Comparison of ENCODE assay signal across 8 cellular contexts in genomic region chr1:88684482-88685238, GRCh38. TPM values are rescaled to one million over a fixed set of nuclear protein-coding genes. Genes with fewer than 3 reads are reported as not detected.
DNase-seq lines count a peak whose midpoint lies in the region; ATAC-seq, FAIRE-seq and TF ChIP-seq lines count a peak whose summit lies in the region.

No MANE protein-coding gene starts in this region.

- peak overlapping the region; percentile 95 for H3K4me3 Mint-ChIP-seq in activated B cell treated with CpG ODN at 0.5 μM for 24 hours

- peaks cover 30% of the 10 kb centered on the region for H3K4me1 Mint-ChIP-seq in activated B cell treated with CpG ODN at 0.5 μM for 24 hours

- 2% methylated on average over 22 of the region's 58 CpGs for WGBS in A549 (ENCODE audit: missing lambda C conversion rate)

- TF ChIP-seq CTCF in A549 (IDR thresholded peaks at IDR 0.05) (no peak), activated B cell treated with CpG ODN at 0.5 μM for 24 hours (IDR thresholded peaks at IDR 0.05) (no peak)

- no peak for TF ChIP-seq RAD21 in A549 (conservative IDR thresholded peaks at IDR 0.05 in 1 of 2, IDR thresholded peaks at IDR 0.05 in 1 of 2)

- POLR2A ChIA-PET in A549 (lab: Yijun Ruan, JAX) (interaction anchor here (0.6 to 2.1 kb wide), 11 partner anchors 8 to 863 kb away, joined by 3 to 8 read pairs (median 3); no protein-coding TSS in a partner anchor), activated B cell treated with CpG ODN at 0.5 μM for 24 hours (lab: Charles Lee) (interaction anchor here (0.6 to 3.3 kb wide), 20 partner anchors 9 to 1980 kb away, joined by 3 to 29 read pairs (median 4); partner anchors contain the start of genes GBP1, GTF2B, HS2ST1 and LMO4)

- H3K27ac Mint-ChIP-seq in activated B cell treated with CpG ODN at 0.5 μM for 24 hours, result peak overlapping the region; percentile 97

- FAIRE-seq in A549 (lab: Jason Lieb, UNC), result no peak

- CTCF ChIA-PET in A549 (lab: Yijun Ruan, JAX) (interaction anchor here (1.0 to 2.3 kb wide), 3 partner anchors 11 to 193 kb away, joined by 4 to 8 read pairs (median 5); no protein-coding TSS in a partner anchor), activated B cell treated with CpG ODN at 0.5 μM for 24 hours (lab: Charles Lee) (interaction anchor here (1.0 to 1.5 kb wide), 3 partner anchors 10 to 28 kb away, joined by 3 to 5 read pairs (median 3); no protein-coding TSS in a partner anchor)

- no peaks in the 10 kb centered on the region for H3K9me3 ChIP-seq in A549

- peaks cover 17% of the 10 kb centered on the region; the same call in 2 of the 3 replicates for H3K4me1 ChIP-seq in A549

- no peaks in the 10 kb centered on the region for H3K27me3 Mint-ChIP-seq in activated B cell treated with CpG ODN at 0.5 μM for 24 hours

- peak overlapping the region; percentile 76 for H3K4me2 ChIP-seq in A549

- H3K27ac ChIP-seq in A549, result peak overlapping the region; percentile 96 to 99

- DNase-seq in A549 (ENCODE audit: low read depth in 1 of 2, low spot score in 1 of 2) (peak; percentile 40 to 71), NCI-H2196 (lab: John Stamatoyannopoulos, UW; ENCODE audit: unreplicated experiment) (peak; percentile 64), activated B cell treated with CpG ODN at 0.5 μM for 24 hours (peak; percentile 64), cerebellum (ENCODE audit: low spot score) (peak; percentile 34), kidney tubule cell (ENCODE audit: low spot score) (peak; percentile 63)
- DNase-seq in stimulated activated CD4-positive, alpha-beta T cell treated with anti-CD3 and anti-CD28 coated beads, Interleukin-1b, Interleukin-23, amount 100 ng/mL, for 48 hours, result peak; percentile 64

- ATAC-seq in A549, result peak; percentile 72 to 83
- peak; percentile 26 for ATAC-seq in GM18519 (IDR thresholded peaks at IDR 0.05; ENCODE audit: low FRiP score, unreplicated experiment)
- peak; percentile 41 for ATAC-seq in HG03064 (IDR thresholded peaks at IDR 0.05; ENCODE audit: low read depth, unreplicated experiment)
- ATAC-seq in activated B cell treated with CpG ODN at 0.5 μM for 24 hours (ENCODE audit: low read depth), result peak; percentile 35

- no peaks in the 10 kb centered on the region for H3K9me3 Mint-ChIP-seq in activated B cell treated with CpG ODN at 0.5 μM for 24 hours

- intact Hi-C loops in activated B cell treated with CpG ODN at 0.5 μM for 24 hours (cut with micrococcal nuclease), result loop anchor here (1.0 to 10.0 kb wide), 11 partner anchors 17 to 1980 kb away; partner anchors contain the start of genes GBP4, GTF2B, HS2ST1 and KYAT3

- no peak for TF ChIP-seq POLR2A in A549 (IDR thresholded peaks at IDR 0.05; ENCODE audit: low read length)

- H3K4me3 ChIP-seq in A549, result peak overlapping the region; percentile 94

- peaks cover 14% of the 10 kb centered on the region for H3K36me3 Mint-ChIP-seq in activated B cell treated with CpG ODN at 0.5 μM for 24 hours (ENCODE audit: low read depth)

- TF ChIP-seq EP300 in A549 (IDR thresholded peaks at IDR 0.05), result no peak

TF ChIP-seq in A549, 52 proteins besides CTCF, POLR2A, EP300 and RAD21:
- TF ChIP-seq JUN (IDR thresholded peaks at IDR 0.05), result no peak; a peak in 1 of 5 replicates
- TF ChIP-seq, protein P1, sequence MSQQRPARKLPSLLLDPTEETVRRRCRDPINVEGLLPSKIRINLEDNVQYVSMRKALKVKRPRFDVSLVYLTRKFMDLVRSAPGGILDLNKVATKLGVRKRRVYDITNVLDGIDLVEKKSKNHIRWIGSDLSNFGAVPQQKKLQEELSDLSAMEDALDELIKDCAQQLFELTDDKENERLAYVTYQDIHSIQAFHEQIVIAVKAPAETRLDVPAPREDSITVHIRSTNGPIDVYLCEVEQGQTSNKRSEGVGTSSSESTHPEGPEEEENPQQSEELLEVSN (IDR thresholded peaks at IDR 0.05; ENCODE audit: borderline replicate concordance, low read depth), result 0 out of 2 replicates have a peak, but pooled peaks have one; percentile 16
- TF ChIP-seq, protein P2, sequence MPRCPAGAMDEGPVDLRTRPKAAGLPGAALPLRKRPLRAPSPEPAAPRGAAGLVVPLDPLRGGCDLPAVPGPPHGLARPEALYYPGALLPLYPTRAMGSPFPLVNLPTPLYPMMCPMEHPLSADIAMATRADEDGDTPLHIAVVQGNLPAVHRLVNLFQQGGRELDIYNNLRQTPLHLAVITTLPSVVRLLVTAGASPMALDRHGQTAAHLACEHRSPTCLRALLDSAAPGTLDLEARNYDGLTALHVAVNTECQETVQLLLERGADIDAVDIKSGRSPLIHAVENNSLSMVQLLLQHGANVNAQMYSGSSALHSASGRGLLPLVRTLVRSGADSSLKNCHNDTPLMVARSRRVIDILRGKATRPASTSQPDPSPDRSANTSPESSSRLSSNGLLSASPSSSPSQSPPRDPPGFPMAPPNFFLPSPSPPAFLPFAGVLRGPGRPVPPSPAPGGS (IDR thresholded peaks at IDR 0.05), result no peak
- TF ChIP-seq KDM5A (IDR thresholded peaks at IDR 0.05), result 0 out of 2 replicates have a peak, but pooled peaks have one; percentile 36
- TF ChIP-seq PHF8 (IDR thresholded peaks at IDR 0.05; ENCODE audit: borderline replicate concordance, low read depth), result peak; percentile 78
- TF ChIP-seq HOXB13 (CRISPR knock-in tag; IDR thresholded peaks at IDR 0.05; ENCODE audit: low read depth), result no peak
- TF ChIP-seq FOSB (CRISPR knock-in tag; IDR thresholded peaks at IDR 0.05), result no peak
- no peak for TF ChIP-seq RNF2 (IDR thresholded peaks at IDR 0.05; ENCODE audit: borderline replicate concordance, low read depth)
- no peak for TF ChIP-seq PBX3 (IDR thresholded peaks at IDR 0.05)
- TF ChIP-seq ESRRA (IDR thresholded peaks at IDR 0.05; ENCODE audit: borderline replicate concordance, low read length), result no peak
- TF ChIP-seq HMGXB4 (CRISPR knock-in tag; IDR thresholded peaks at IDR 0.05; ENCODE audit: borderline replicate concordance), result no peak
- no peak for TF ChIP-seq NPAS2 (CRISPR knock-in tag; IDR thresholded peaks at IDR 0.05; ENCODE audit: borderline replicate concordance)

RNA-seq across cellular contexts. Expression of gene PKN2, which starts 0.6 kb away (rescaled TPM):
- polyA plus RNA-seq in A549 (2011; rRNA removed), result 27.3 and 39.6 TPM in 2 replicates
- 3.9 and 4.3 TPM in 2 replicates for polyA plus RNA-seq in A549 (2012; cell fraction: cytosol; rRNA removed)
- 4.7 and 8.1 TPM in 2 replicates for polyA plus RNA-seq in A549 (2012; cell fraction: nucleus; rRNA removed)
- polyA plus RNA-seq in A549 (2017; fragmentation: RNase III; extraction: RNeasy Plus Mini Kit Qiagen cat#74134 plus additional on column Dnase treatment), result 14.4 to 15.5 TPM (median 14.8 TPM) in 3 replicates
- polyA minus RNA-seq in A549 (2011; rRNA and poly(A)+ RNA removed), result 17.2 and 19.6 TPM in 2 replicates
- 29.4 and 42.7 TPM in 2 replicates for total RNA-seq in activated B cell treated with CpG ODN at 0.5 μM for 24 hours
- total RNA-seq in cerebellum, result 51.6 TPM

Comparison
In these comparisons a context has a peak if more than half of its experiments do, and no peak if none do; other contexts are left out.
1. Peak in every context shown above with its lines: DNase-seq, ATAC-seq, H3K4me3 ChIP-seq and H3K27ac ChIP-seq.
2. ATAC-seq: peak in every context shown above with its lines; median percentile 78 in A549; 41 in HG03064; 35 in activated B cell treated with CpG ODN at 0.5 μM for 24 hours; 26 in GM18519.